ENCODE assay signal across 25 cellular contexts in genomic region chr10:52276163-52276562, GRCh38. TPM values are rescaled to one million over a fixed set of nuclear protein-coding genes. Genes with fewer than 3 reads are reported as not detected.
"Had no signal": no experiment of that assay in that cellular context is flagged by ENCODE, and none has a peak within 500 bp of the region (broad histone marks: within the 10 kb centered on the region; RNA-seq: fewer than 3 reads in every experiment).

No MANE protein-coding gene starts in this region.

- H3K27ac ChIP-seq: colonic mucosa, epithelial cell of prostate, esophagus squamous epithelium, foreskin keratinocyte, gastroesophageal sphincter, heart left ventricle, hepatocyte, left lung, lower lobe of right lung had no signal

- H3K4me3 ChIP-seq: colonic mucosa, esophagus squamous epithelium, gastroesophageal sphincter, heart left ventricle, hepatocyte, left lung, lower lobe of right lung had no signal

- H3K79me2 ChIP-seq: hepatocyte had no signal

- FAIRE-seq: endometrium, frontal cortex, kidney had no signal

- H3K27me3 ChIP-seq: colonic mucosa, esophagus squamous epithelium, foreskin keratinocyte, gastroesophageal sphincter, heart left ventricle, hepatocyte, left lung had no signal

- H3K4me1 ChIP-seq: colonic mucosa, foreskin keratinocyte, gastroesophageal sphincter, left lung, lower lobe of right lung had no signal

- H3K36me3 ChIP-seq: colonic mucosa, esophagus squamous epithelium, left lung, lower lobe of right lung had no signal

- ATAC-seq: effector memory CD8-positive, alpha-beta T cell; esophagus mucosa; foreskin keratinocyte; gastroesophageal sphincter; heart left ventricle; left lung; left ventricle myocardium superior; lower lobe of right lung; naive thymus-derived CD4-positive, alpha-beta T cell had no signal

- H3K4me2 ChIP-seq: hepatocyte had no signal

- H3K9me3 ChIP-seq: colonic mucosa, esophagus squamous epithelium, gastroesophageal sphincter, lower lobe of right lung had no signal

- H2AFZ ChIP-seq: hepatocyte had no signal

- DNase-seq: colonic mucosa; cortex of kidney; effector CD8-positive, alpha-beta T cell; effector memory CD8-positive, alpha-beta T cell; endodermal cell; erythroblast; esophagus squamous epithelium; foreskin keratinocyte; heart left ventricle; hypothalamus; immature natural killer cell; islet precursor cell; kidney; kidney glomerular epithelial cell; left lung; left ventricle myocardium superior; lower lobe of right lung; mesenchymal stem cell; naive thymus-derived CD4-positive, alpha-beta T cell had no signal

RNA-seq across cellular contexts. Expression of gene DKK1, which starts 37.9 kb away (rescaled TPM):
- total RNA-seq: left ventricle myocardium superior; naive thymus-derived CD4-positive, alpha-beta T cell had no signal
- polyA plus RNA-seq: immature natural killer cell; naive thymus-derived CD4-positive, alpha-beta T cell had no signal
